ENCODE assay signal across 1 cellular context in genomic region chr9:106860731-106861584, GRCh38.
TF ChIP-seq lines count a peak whose summit lies in the region.

No MANE protein-coding gene starts in this region.

TF ChIP-seq in H1, 55 proteins besides CTCF, POLR2A, EP300 and RAD21 (continued from another document):
- no peak for TF ChIP-seq TCF12 (IDR thresholded peaks at IDR 0.05; ENCODE audit: low read depth, low read length)
- no peak for TF ChIP-seq CHD1 (IDR thresholded peaks at IDR 0.05; ENCODE audit: low read depth, low read length)
- peak; percentile 7 for TF ChIP-seq KDM4A (IDR thresholded peaks at IDR 0.05; ENCODE audit: low read depth, low read length, severe bottlenecking)
- TF ChIP-seq BCL11A (IDR thresholded peaks at IDR 0.05; ENCODE audit: low read depth in 2 of 2, low read length in 2 of 2), result no peak
- TF ChIP-seq HDAC2 (IDR thresholded peaks at IDR 0.05; ENCODE audit: borderline replicate concordance in 1 of 2, low read depth in 2 of 2, low read length in 2 of 2), result 0 out of 4 replicates have a peak, but pooled peaks of 1 of the 2 experiments have one; percentile 27
- TF ChIP-seq RBBP5 (IDR thresholded peaks at IDR 0.05; ENCODE audit: borderline replicate concordance, low read depth, low read length), result peak; percentile 85; the same call in 1 of the 2 replicates
- TF ChIP-seq EZH2 (IDR thresholded peaks at IDR 0.05; ENCODE audit: low read depth, low read length, severe bottlenecking), result no peak
- no peak for TF ChIP-seq GTF2F1 (IDR thresholded peaks at IDR 0.05; ENCODE audit: borderline replicate concordance, low read depth, low read length)
- TF ChIP-seq ATF3 (IDR thresholded peaks at IDR 0.05; ENCODE audit: insufficient read depth, low read depth, low read length), result no peak
- no peak for TF ChIP-seq POU5F1 (IDR thresholded peaks at IDR 0.05; ENCODE audit: low read depth, low read length)
- TF ChIP-seq ASH2L (IDR thresholded peaks at IDR 0.05; ENCODE audit: low read length), result peak; percentile 96
- peak; percentile 56 for TF ChIP-seq EGR1 (IDR thresholded peaks at IDR 0.05; ENCODE audit: borderline replicate concordance, low read depth, low read length)
- TF ChIP-seq SP1 (IDR thresholded peaks at IDR 0.05; ENCODE audit: low read depth, low read length), result 0 out of 2 replicates have a peak, but pooled peaks have one; percentile 21
- no peak for TF ChIP-seq BRCA1 (IDR thresholded peaks at IDR 0.05; ENCODE audit: low read depth, low read length)
- TF ChIP-seq SAP30 (IDR thresholded peaks at IDR 0.05; ENCODE audit: insufficient read depth, insufficient replicate concordance, low read length), result peak; percentile 26
- TF ChIP-seq SP2 (IDR thresholded peaks at IDR 0.05; ENCODE audit: low read length), result no peak
- no peak for TF ChIP-seq JUN (IDR thresholded peaks at IDR 0.05; ENCODE audit: low read depth, low read length)
- no peak for TF ChIP-seq CBX8 (IDR thresholded peaks at IDR 0.05; ENCODE audit: borderline replicate concordance, low read depth, low read length)
- TF ChIP-seq GABPA (IDR thresholded peaks at IDR 0.05; ENCODE audit: borderline replicate concordance, insufficient read depth, low read length), result no peak
- no peak for TF ChIP-seq KDM5A (IDR thresholded peaks at IDR 0.05; ENCODE audit: low read length)
- peak; percentile 87; the same call in 1 of the 2 replicates for TF ChIP-seq POLR2AphosphoS5 (IDR thresholded peaks at IDR 0.05; ENCODE audit: low read depth, low read length)
- 0 out of 2 replicates have a peak, but pooled peaks have one; percentile 33 for TF ChIP-seq PHF8 (conservative IDR thresholded peaks at IDR 0.05; ENCODE audit: low read depth, low read length)
- TF ChIP-seq KDM1A (IDR thresholded peaks at IDR 0.05; ENCODE audit: borderline replicate concordance, low read length), result no peak
- TF ChIP-seq SRF (IDR thresholded peaks at IDR 0.05; ENCODE audit: low read depth, low read length), result no peak
- no peak for TF ChIP-seq SIRT6 (IDR thresholded peaks at IDR 0.05; ENCODE audit: low read length)
- TF ChIP-seq, protein P1, sequence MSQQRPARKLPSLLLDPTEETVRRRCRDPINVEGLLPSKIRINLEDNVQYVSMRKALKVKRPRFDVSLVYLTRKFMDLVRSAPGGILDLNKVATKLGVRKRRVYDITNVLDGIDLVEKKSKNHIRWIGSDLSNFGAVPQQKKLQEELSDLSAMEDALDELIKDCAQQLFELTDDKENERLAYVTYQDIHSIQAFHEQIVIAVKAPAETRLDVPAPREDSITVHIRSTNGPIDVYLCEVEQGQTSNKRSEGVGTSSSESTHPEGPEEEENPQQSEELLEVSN (IDR thresholded peaks at IDR 0.05), result no peak
- no peak for TF ChIP-seq FOSL1 (IDR thresholded peaks at IDR 0.05; ENCODE audit: insufficient read depth, low read depth, low read length)
- no peak for TF ChIP-seq CBX5 (IDR thresholded peaks at IDR 0.05; ENCODE audit: low read depth, low read length)
- TF ChIP-seq CEBPB (IDR thresholded peaks at IDR 0.05; ENCODE audit: low read depth, low read length), result no peak
- no peak for TF ChIP-seq SP4 (IDR thresholded peaks at IDR 0.05; ENCODE audit: low read length)
- TF ChIP-seq TAF1 (IDR thresholded peaks at IDR 0.05; ENCODE audit: low read depth, low read length), result peak; percentile 36; the same call in 1 of the 2 replicates
- no peak for TF ChIP-seq RFX5 (IDR thresholded peaks at IDR 0.05; ENCODE audit: borderline replicate concordance, low read depth, low read length)
- no peak for TF ChIP-seq SUZ12 (IDR thresholded peaks at IDR 0.05; ENCODE audit: low read length)
- no peak for TF ChIP-seq CTBP2 (IDR thresholded peaks at IDR 0.05; ENCODE audit: borderline replicate concordance, insufficient read depth, insufficient read length, low read length)
- no peak for TF ChIP-seq ZNF274 (IDR thresholded peaks at IDR 0.05; ENCODE audit: borderline replicate concordance, extremely low read depth, low read length)
- TF ChIP-seq RNF2 (IDR thresholded peaks at IDR 0.05; ENCODE audit: borderline replicate concordance, low read depth, low read length, missing control alignments, poor library complexity, severe bottlenecking), result no peak
- peak; percentile 49 for TF ChIP-seq TBP (IDR thresholded peaks at IDR 0.05; ENCODE audit: low read depth, low read length)
- TF ChIP-seq, protein P2, sequence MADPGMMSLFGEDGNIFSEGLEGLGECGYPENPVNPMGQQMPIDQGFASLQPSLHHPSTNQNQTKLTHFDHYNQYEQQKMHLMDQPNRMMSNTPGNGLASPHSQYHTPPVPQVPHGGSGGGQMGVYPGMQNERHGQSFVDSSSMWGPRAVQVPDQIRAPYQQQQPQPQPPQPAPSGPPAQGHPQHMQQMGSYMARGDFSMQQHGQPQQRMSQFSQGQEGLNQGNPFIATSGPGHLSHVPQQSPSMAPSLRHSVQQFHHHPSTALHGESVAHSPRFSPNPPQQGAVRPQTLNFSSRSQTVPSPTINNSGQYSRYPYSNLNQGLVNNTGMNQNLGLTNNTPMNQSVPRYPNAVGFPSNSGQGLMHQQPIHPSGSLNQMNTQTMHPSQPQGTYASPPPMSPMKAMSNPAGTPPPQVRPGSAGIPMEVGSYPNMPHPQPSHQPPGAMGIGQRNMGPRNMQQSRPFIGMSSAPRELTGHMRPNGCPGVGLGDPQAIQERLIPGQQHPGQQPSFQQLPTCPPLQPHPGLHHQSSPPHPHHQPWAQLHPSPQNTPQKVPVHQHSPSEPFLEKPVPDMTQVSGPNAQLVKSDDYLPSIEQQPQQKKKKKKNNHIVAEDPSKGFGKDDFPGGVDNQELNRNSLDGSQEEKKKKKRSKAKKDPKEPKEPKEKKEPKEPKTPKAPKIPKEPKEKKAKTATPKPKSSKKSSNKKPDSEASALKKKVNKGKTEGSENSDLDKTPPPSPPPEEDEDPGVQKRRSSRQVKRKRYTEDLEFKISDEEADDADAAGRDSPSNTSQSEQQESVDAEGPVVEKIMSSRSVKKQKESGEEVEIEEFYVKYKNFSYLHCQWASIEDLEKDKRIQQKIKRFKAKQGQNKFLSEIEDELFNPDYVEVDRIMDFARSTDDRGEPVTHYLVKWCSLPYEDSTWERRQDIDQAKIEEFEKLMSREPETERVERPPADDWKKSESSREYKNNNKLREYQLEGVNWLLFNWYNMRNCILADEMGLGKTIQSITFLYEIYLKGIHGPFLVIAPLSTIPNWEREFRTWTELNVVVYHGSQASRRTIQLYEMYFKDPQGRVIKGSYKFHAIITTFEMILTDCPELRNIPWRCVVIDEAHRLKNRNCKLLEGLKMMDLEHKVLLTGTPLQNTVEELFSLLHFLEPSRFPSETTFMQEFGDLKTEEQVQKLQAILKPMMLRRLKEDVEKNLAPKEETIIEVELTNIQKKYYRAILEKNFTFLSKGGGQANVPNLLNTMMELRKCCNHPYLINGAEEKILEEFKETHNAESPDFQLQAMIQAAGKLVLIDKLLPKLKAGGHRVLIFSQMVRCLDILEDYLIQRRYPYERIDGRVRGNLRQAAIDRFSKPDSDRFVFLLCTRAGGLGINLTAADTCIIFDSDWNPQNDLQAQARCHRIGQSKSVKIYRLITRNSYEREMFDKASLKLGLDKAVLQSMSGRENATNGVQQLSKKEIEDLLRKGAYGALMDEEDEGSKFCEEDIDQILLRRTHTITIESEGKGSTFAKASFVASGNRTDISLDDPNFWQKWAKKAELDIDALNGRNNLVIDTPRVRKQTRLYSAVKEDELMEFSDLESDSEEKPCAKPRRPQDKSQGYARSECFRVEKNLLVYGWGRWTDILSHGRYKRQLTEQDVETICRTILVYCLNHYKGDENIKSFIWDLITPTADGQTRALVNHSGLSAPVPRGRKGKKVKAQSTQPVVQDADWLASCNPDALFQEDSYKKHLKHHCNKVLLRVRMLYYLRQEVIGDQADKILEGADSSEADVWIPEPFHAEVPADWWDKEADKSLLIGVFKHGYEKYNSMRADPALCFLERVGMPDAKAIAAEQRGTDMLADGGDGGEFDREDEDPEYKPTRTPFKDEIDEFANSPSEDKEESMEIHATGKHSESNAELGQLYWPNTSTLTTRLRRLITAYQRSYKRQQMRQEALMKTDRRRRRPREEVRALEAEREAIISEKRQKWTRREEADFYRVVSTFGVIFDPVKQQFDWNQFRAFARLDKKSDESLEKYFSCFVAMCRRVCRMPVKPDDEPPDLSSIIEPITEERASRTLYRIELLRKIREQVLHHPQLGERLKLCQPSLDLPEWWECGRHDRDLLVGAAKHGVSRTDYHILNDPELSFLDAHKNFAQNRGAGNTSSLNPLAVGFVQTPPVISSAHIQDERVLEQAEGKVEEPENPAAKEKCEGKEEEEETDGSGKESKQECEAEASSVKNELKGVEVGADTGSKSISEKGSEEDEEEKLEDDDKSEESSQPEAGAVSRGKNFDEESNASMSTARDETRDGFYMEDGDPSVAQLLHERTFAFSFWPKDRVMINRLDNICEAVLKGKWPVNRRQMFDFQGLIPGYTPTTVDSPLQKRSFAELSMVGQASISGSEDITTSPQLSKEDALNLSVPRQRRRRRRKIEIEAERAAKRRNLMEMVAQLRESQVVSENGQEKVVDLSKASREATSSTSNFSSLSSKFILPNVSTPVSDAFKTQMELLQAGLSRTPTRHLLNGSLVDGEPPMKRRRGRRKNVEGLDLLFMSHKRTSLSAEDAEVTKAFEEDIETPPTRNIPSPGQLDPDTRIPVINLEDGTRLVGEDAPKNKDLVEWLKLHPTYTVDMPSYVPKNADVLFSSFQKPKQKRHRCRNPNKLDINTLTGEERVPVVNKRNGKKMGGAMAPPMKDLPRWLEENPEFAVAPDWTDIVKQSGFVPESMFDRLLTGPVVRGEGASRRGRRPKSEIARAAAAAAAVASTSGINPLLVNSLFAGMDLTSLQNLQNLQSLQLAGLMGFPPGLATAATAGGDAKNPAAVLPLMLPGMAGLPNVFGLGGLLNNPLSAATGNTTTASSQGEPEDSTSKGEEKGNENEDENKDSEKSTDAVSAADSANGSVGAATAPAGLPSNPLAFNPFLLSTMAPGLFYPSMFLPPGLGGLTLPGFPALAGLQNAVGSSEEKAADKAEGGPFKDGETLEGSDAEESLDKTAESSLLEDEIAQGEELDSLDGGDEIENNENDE (IDR thresholded peaks at IDR 0.05; ENCODE audit: insufficient replicate concordance, low read length), result peak; percentile 23
- TF ChIP-seq TAF7 (optimal IDR thresholded peaks at IDR 0.05; ENCODE audit: borderline replicate concordance, low read depth, low read length), result no peak
- no peak; the same call in 1 of the 2 replicates for TF ChIP-seq MAX (IDR thresholded peaks at IDR 0.05)
- TF ChIP-seq NRF1 (IDR thresholded peaks at IDR 0.05; ENCODE audit: low read depth, low read length), result no peak
- TF ChIP-seq, protein P3, sequence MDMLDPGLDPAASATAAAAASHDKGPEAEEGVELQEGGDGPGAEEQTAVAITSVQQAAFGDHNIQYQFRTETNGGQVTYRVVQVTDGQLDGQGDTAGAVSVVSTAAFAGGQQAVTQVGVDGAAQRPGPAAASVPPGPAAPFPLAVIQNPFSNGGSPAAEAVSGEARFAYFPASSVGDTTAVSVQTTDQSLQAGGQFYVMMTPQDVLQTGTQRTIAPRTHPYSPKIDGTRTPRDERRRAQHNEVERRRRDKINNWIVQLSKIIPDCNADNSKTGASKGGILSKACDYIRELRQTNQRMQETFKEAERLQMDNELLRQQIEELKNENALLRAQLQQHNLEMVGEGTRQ (IDR thresholded peaks at IDR 0.05; ENCODE audit: low read length), result no peak
- TF ChIP-seq JUND (IDR thresholded peaks at IDR 0.05; ENCODE audit: low read length), result no peak
- 0 out of 2 replicates have a peak, but pooled peaks have one; percentile 0 for TF ChIP-seq YY1 (IDR thresholded peaks at IDR 0.05; ENCODE audit: low read depth, low read length)
- no peak for TF ChIP-seq CREB1 (IDR thresholded peaks at IDR 0.05)
